ENCODE assay signal across 8 cellular contexts in genomic region chr5:80487444-80487828, GRCh38. TPM values are rescaled to one million over a fixed set of nuclear protein-coding genes. Genes with fewer than 3 reads are reported as not detected.
A peak's percentile ranks its signal among the peaks of the same experiment; 100 is the strongest.
DNase-seq lines count a peak whose midpoint lies in the region; ATAC-seq and TF ChIP-seq lines count a peak whose summit lies in the region.

No MANE protein-coding gene starts in this region.

- no peaks in the 10 kb centered on the region for H3K27me3 Mint-ChIP-seq in Caco-2 (ENCODE audit: insufficient read depth, unreplicated experiment)

- TF ChIP-seq POLR2A in ovary (IDR thresholded peaks at IDR 0.05) = no peak

- H3K27ac ChIP-seq in ovary = peak overlapping the region in 1 of 2 donors; percentile 71

- BruUV-seq in Caco-2 (replicated peaks; lab: Mats Ljungman, UMichigan) = TSS peak; percentile 38

- 0 out of 2 replicates have a peak, but pooled peaks cover 3% of the 10 kb centered on the region for H3K4me1 ChIP-seq in Caco-2
- peaks cover 2% of the 10 kb centered on the region for H3K4me1 ChIP-seq in ovary (ENCODE audit: insufficient read depth)

- H3K4me3 ChIP-seq in Caco-2 (ENCODE audit: low read depth, low read length) = peak overlapping the region; percentile 76
- H3K4me3 ChIP-seq in epithelial cell of proximal tubule (ENCODE audit: low read depth, low read length) = peak overlapping the region; percentile 69
- H3K4me3 ChIP-seq in ovary = peak overlapping the region; percentile 58

- intact Hi-C loops in Caco-2 (cut with micrococcal nuclease; ENCODE audit: unreplicated experiment) = loop anchor here (10.0 kb wide), 2 partner anchors 77 to 107 kb away; no protein-coding TSS in a partner anchor
- intact Hi-C loops in ovary (cut with DNase I) = no loop called here

- no peak for TF ChIP-seq EP300 in ovary (IDR thresholded peaks at IDR 0.05)

- TF ChIP-seq CTCF in Caco-2 (IDR thresholded peaks at IDR 0.05; ENCODE audit: insufficient read depth in 1 of 2, low read depth in 1 of 2, low read length in 1 of 2, severe bottlenecking in 1 of 2, unreplicated experiment in 1 of 2) (no peak), epithelial cell of proximal tubule (conservative IDR thresholded peaks at IDR 0.05; ENCODE audit: low read depth, low read length) (no peak), ovary (IDR thresholded peaks at IDR 0.05) (no peak)

- H3K4me1 Mint-ChIP-seq in Caco-2 (ENCODE audit: low read depth, unreplicated experiment) = peaks cover 32% of the 10 kb centered on the region

- H3K9me3 Mint-ChIP-seq in Caco-2 (ENCODE audit: unreplicated experiment) = peaks cover 11% of the 10 kb centered on the region

- H3K9me3 ChIP-seq in Caco-2 (no peaks in the 10 kb centered on the region), ovary (no peaks in the 10 kb centered on the region)

- H3K27ac Mint-ChIP-seq in Caco-2 (ENCODE audit: unreplicated experiment) = peak overlapping the region; percentile 84

- POLR2A ChIA-PET in Caco-2 (lab: Charles Lee) = interaction anchor here (0.7 to 1.7 kb wide), 2 partner anchors 167 to 180 kb away, joined by 3 to 8 read pairs; partner anchors contain the start of genes DHFR and MSH3

- H3K27me3 ChIP-seq in Caco-2 (replicated peaks; ENCODE audit: control insufficient read depth, insufficient read depth, low read length) (no peaks in the 10 kb centered on the region), ovary (no peaks in the 10 kb centered on the region)

- peaks cover 46% of the 10 kb centered on the region for H3K36me3 Mint-ChIP-seq in Caco-2 (ENCODE audit: insufficient read depth, unreplicated experiment)

- CTCF ChIA-PET in Caco-2 (lab: Charles Lee) = interaction anchor here (0.6 kb wide), 1 partner anchor 12 kb away, joined by 3 read pairs; no protein-coding TSS in a partner anchor

- H3K36me3 ChIP-seq in Caco-2 (ENCODE audit: control insufficient read depth, insufficient read depth, low read length) = no peaks in the 10 kb centered on the region
- H3K36me3 ChIP-seq in ovary = no peaks in the 10 kb centered on the region

- no peak for ATAC-seq in GM21390 (IDR thresholded peaks at IDR 0.05; ENCODE audit: unreplicated experiment)

- WGBS in ovary, 3 donors = 49 to 58% (median 54%) methylated on average over 18 of the region's 18 CpGs

- no peak for DNase-seq in Caco-2
- DNase-seq in RPMI7951 (ENCODE audit: low read depth) = peak; percentile 1
- DNase-seq in epithelial cell of proximal tubule (ENCODE audit: low read depth) = no peak
- DNase-seq in ovary = peak in 2 of 5 donors; percentile 31 to 34
- no peak for DNase-seq in retina
- no peak for DNase-seq in mesenteric fat pad (ENCODE audit: low spot score)
- DNase-seq in stimulated activated CD4-positive, alpha-beta T cell treated with anti-CD3 and anti-CD28 coated beads, Interleukin-4, amount 100 ng/mL, for 4 hours = no peak

- peak overlapping the region; percentile 92 for H3K4me3 Mint-ChIP-seq in Caco-2 (ENCODE audit: unreplicated experiment)

RNA-seq across cellular contexts. Expression of gene FAM151B, which starts 0.5 kb away (rescaled TPM):
- 2.4 TPM in 2 replicates for total RNA-seq in Caco-2 (2022)
- 2.7 and 4.6 TPM in 2 replicates for total RNA-seq in RPMI7951 (2014; rRNA removed; shearing (Covaris generic))
- 0.06 and 0.51 TPM in 2 replicates for total RNA-seq in epithelial cell of proximal tubule
- total RNA-seq in ovary = 1 to 10 TPM; 1.7 to 3.9 (median 2.5) TPM
- 1 to 10 TPM in 1 of 2 donors, under 1 TPM in 1; 0.82 to 1.3 TPM for polyA plus RNA-seq in ovary
- 4.0 TPM for total RNA-seq in mesenteric fat pad
